11 cellular contexts compared by ENCODE assay signal in genomic region chr3:191296041-191296541, GRCh38. TPM values are rescaled to one million over a fixed set of nuclear protein-coding genes. Genes with fewer than 3 reads are reported as not detected.
DNase-seq lines count a peak whose midpoint lies in the region; ATAC-seq, FAIRE-seq and TF ChIP-seq lines count a peak whose summit lies in the region.
"Had no signal": no experiment of that assay in that cellular context is flagged by ENCODE, and none has a peak within 500 bp of the region (broad histone marks: within the 10 kb centered on the region; RNA-seq: fewer than 3 reads in every experiment).

No MANE protein-coding gene starts in this region.

- H3K4me1 Mint-ChIP-seq in glutamatergic neuron (ENCODE audit: low read depth, unreplicated experiment) = no peaks in the 10 kb centered on the region

- no peak overlapping the region for H3K4me2 ChIP-seq in smooth muscle cell

- no peaks in the 10 kb centered on the region for H3K27me3 ChIP-seq in bronchial epithelial cell (ENCODE audit: control insufficient read depth, insufficient read depth, low read length)
- no peaks in the 10 kb centered on the region for H3K27me3 ChIP-seq in heart left ventricle
- H3K27me3 ChIP-seq in smooth muscle cell (ENCODE audit: low read depth) = no peaks in the 10 kb centered on the region
- H3K27me3 ChIP-seq: SJSA1 had no signal

- TF ChIP-seq POLR2A in heart left ventricle (IDR thresholded peaks at IDR 0.05) = no peak

- no peak overlapping the region for H3K27ac Mint-ChIP-seq in glutamatergic neuron (ENCODE audit: unreplicated experiment)
- H3K27ac Mint-ChIP-seq: IgD-negative memory B cell had no signal

- no peak for TF ChIP-seq CTCF in bronchial epithelial cell (IDR thresholded peaks at IDR 0.05; ENCODE audit: insufficient read depth, low read length, severe bottlenecking)
- no peak for TF ChIP-seq CTCF in heart left ventricle (IDR thresholded peaks at IDR 0.05)
- TF ChIP-seq CTCF in smooth muscle cell (IDR thresholded peaks at IDR 0.05; ENCODE audit: borderline replicate concordance, insufficient read depth, poor library complexity, severe bottlenecking) = no peak
- TF ChIP-seq CTCF in glutamatergic neuron (IDR thresholded peaks at IDR 0.05; ENCODE audit: partially characterized antibody, unreplicated experiment) = no peak

- peak; percentile 95 for ATAC-seq in GM18519 (IDR thresholded peaks at IDR 0.05; ENCODE audit: low FRiP score, unreplicated experiment)
- ATAC-seq in GM21717 (IDR thresholded peaks at IDR 0.05; ENCODE audit: unreplicated experiment) = peak; percentile 87
- peak; percentile 78 for ATAC-seq in HG03439 (IDR thresholded peaks at IDR 0.05; ENCODE audit: unreplicated experiment)
- ATAC-seq in heart left ventricle = no peak

- no peaks in the 10 kb centered on the region for H3K79me2 ChIP-seq in smooth muscle cell (ENCODE audit: low read depth)

- H3K36me3 Mint-ChIP-seq in glutamatergic neuron (ENCODE audit: unreplicated experiment) = no peaks in the 10 kb centered on the region
- H3K36me3 Mint-ChIP-seq: IgD-negative memory B cell had no signal

- no peaks in the 10 kb centered on the region for H3K36me3 ChIP-seq in bronchial epithelial cell (ENCODE audit: control insufficient read depth, insufficient read depth, low read length)
- H3K36me3 ChIP-seq in heart left ventricle = no peaks in the 10 kb centered on the region
- no peaks in the 10 kb centered on the region for H3K36me3 ChIP-seq in smooth muscle cell (ENCODE audit: low read depth)
- H3K36me3 ChIP-seq: SJSA1 had no signal

- no peaks in the 10 kb centered on the region for H3F3A ChIP-seq in smooth muscle cell (ENCODE audit: low read depth)

- WGBS in heart left ventricle, 4 donors = 64 to 84% (median 81%) methylated on average over 4 of the region's 4 CpGs
- 62% methylated on average over 4 of the region's 4 CpGs for WGBS in smooth muscle cell (ENCODE audit: low lambda C conversion rate)

- intact Hi-C loops in heart left ventricle (cut with DNase I) = no loop called here

- H3K27ac ChIP-seq in heart left ventricle = no peak overlapping the region
- H3K27ac ChIP-seq in smooth muscle cell (ENCODE audit: low read depth) = no peak overlapping the region
- H3K27ac ChIP-seq: SJSA1 had no signal

- H3K9me3 ChIP-seq in heart left ventricle = peaks cover 0 to 5% (median 0%) of the 10 kb centered on the region in 12 donors
- H3K9me3 ChIP-seq in smooth muscle cell (replicated peaks; ENCODE audit: low read depth) = no peaks in the 10 kb centered on the region
- H3K9me3 ChIP-seq: SJSA1 had no signal

- no peak overlapping the region for H3K4me3 ChIP-seq in bronchial epithelial cell (ENCODE audit: low read depth, low read length)
- H3K4me3 ChIP-seq in heart left ventricle = no peak overlapping the region
- H3K4me3 ChIP-seq in smooth muscle cell = no peak overlapping the region
- H3K4me3 ChIP-seq: SJSA1 had no signal

- FAIRE-seq in bronchial epithelial cell (lab: Jason Lieb, UNC) = peak; percentile 23

- no peak overlapping the region for H2AFZ ChIP-seq in smooth muscle cell (ENCODE audit: low read depth)

- H3K4me3 Mint-ChIP-seq in glutamatergic neuron (ENCODE audit: unreplicated experiment) = no peak overlapping the region

- no peaks in the 10 kb centered on the region for H3K27me3 Mint-ChIP-seq in glutamatergic neuron (ENCODE audit: unreplicated experiment)
- H3K27me3 Mint-ChIP-seq: IgD-negative memory B cell had no signal

- no peaks in the 10 kb centered on the region for H3K9me3 Mint-ChIP-seq in glutamatergic neuron (ENCODE audit: unreplicated experiment)
- H3K9me3 Mint-ChIP-seq: IgD-negative memory B cell had no signal

- H4K20me1 ChIP-seq in smooth muscle cell (ENCODE audit: low read depth) = no peaks in the 10 kb centered on the region

- no peak overlapping the region for H3K9ac ChIP-seq in smooth muscle cell (ENCODE audit: low read depth)

- peaks cover 0 to 9% (median 0%) of the 10 kb centered on the region in 12 donors for H3K4me1 ChIP-seq in heart left ventricle
- H3K4me1 ChIP-seq in smooth muscle cell (ENCODE audit: low read depth) = no peaks in the 10 kb centered on the region
- H3K4me1 ChIP-seq: SJSA1 had no signal

- DNase-seq in bronchial epithelial cell (ENCODE audit: low read depth) (no peak), heart left ventricle (no peak), smooth muscle cell (lab: John Stamatoyannopoulos, UW; ENCODE audit: unreplicated experiment) (no peak), glutamatergic neuron (no peak)
- no peak for DNase-seq in stimulated activated CD4-positive, alpha-beta T cell treated with anti-CD3 and anti-CD28 coated beads, Interleukin-2, amount 100 ng/mL, for 24 hours
- DNase-seq: stimulated activated CD4-positive, alpha-beta T cell treated with anti-CD3 and anti-CD28 coated beads, Interleukin-4, amount 100 ng/mL, for 24 hours had no signal

RNA-seq across cellular contexts. Expression of gene CCDC50, which starts 33.1 kb away (rescaled TPM):
- total RNA-seq in bronchial epithelial cell (57.7 and 81.5 TPM in 2 replicates), heart left ventricle (10 to 100 TPM; 42.9 to 75.7 (median 57.1) TPM), smooth muscle cell (53.9 and 58.7 TPM in 2 replicates), glutamatergic neuron (ENCODE audit: unreplicated experiment) (144 TPM)
- polyA plus RNA-seq in heart left ventricle (10 to 100 TPM; 16.1 to 49.5 TPM), smooth muscle cell (31.7 and 42.9 TPM in 2 replicates)

RNA-seq across cellular contexts. Expression of gene UTS2B, which starts 34.2 kb away (rescaled TPM):
- not detected in 2 replicates for total RNA-seq in bronchial epithelial cell
- total RNA-seq in heart left ventricle = 1 to 10 TPM in 1 of 9 donors, under 1 TPM in 1, not detected in 7; 0.43 to 1.1 TPM
- under 1 TPM in 1 of 2 donors, not detected in 1; 0.17 TPM for polyA plus RNA-seq in heart left ventricle
- total RNA-seq in smooth muscle cell = 0.13 and 1.1 TPM in 2 replicates
- 0.56 TPM in 1 of 2 replicates, not detected in the other for polyA plus RNA-seq in smooth muscle cell
- not detected for total RNA-seq in glutamatergic neuron (ENCODE audit: unreplicated experiment)

Comparison
In these comparisons a context has a peak if more than half of its experiments do, and no peak if none do; other contexts are left out.
1. ATAC-seq: peak in GM18519 (single experiment), GM21717 (single experiment) and HG03439 (single experiment); none in heart left ventricle (0 of 4).